21 cellular contexts compared by ENCODE assay signal in the genomic region with DNA sequence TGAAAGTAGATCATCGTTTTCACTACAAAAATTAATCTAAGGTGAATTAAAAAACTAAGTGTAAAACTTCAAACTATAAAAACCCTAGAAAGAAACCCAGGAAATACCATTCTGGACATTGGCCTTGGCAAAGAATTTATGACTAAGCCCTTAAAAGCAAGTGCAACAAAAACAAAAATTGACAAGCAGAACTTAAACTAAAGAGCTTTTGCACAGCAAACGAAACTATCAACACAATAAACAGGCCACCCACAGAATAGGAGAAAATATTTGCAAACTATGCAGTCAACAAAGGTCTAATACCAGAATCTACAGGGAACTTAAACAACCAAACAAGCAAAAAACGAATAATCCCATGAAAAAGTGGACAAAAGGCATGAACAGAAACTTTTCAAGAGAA.
DNase-seq lines count a peak whose midpoint lies in the region; ATAC-seq, FAIRE-seq and TF ChIP-seq lines count a peak whose summit lies in the region.
"Had no signal": no experiment of that assay in that cellular context is flagged by ENCODE, and none has a peak within 500 bp of the region (broad histone marks: within the 10 kb centered on the region; RNA-seq: fewer than 3 reads in every experiment).

No MANE protein-coding gene starts in this region.

- DNase-seq in GM23248 (peak; percentile 26), astrocyte (ENCODE audit: low read depth) (peak; percentile 12), fibroblast of gingiva (ENCODE audit: low read depth) (peak; percentile 9), renal cortical epithelial cell (ENCODE audit: low read depth) (peak; percentile 75), G401 (ENCODE audit: low spot score) (no peak), colonic mucosa (no peak), Karpas-422 (no peak), WTC11 (ENCODE audit: low spot score) (no peak)
- DNase-seq: Calu3; CD4-positive, alpha-beta memory T cell; GDM1; NCI-H187; NCI-H345; NCI-H526; Right ventricle myocardium superior had no signal

- WGBS in GM23248 (ENCODE audit: low coverage in 1 of 2, low lambda C conversion rate in 2 of 2, missing lambda C conversion rate in 2 of 2), 2 experiments = 64 to 73% methylated on average over 3 of the region's 3 CpGs

- H3K4me1 Mint-ChIP-seq in astrocyte (ENCODE audit: low read depth, unreplicated experiment) = peaks cover 9% of the 10 kb centered on the region
- H3K4me1 Mint-ChIP-seq in WTC11 = 0 out of 2 replicates have a peak, but pooled peaks cover 4% of the 10 kb centered on the region

- intact Hi-C loops in colonic mucosa (cut with DNase I) = no loop called here

- H3K79me2 ChIP-seq in GM23248 (ENCODE audit: insufficient read depth) = no peaks in the 10 kb centered on the region
- no peaks in the 10 kb centered on the region for H3K79me2 ChIP-seq in astrocyte (ENCODE audit: insufficient read depth, low read length)
- H3K79me2 ChIP-seq in Karpas-422 (ENCODE audit: low read length) = no peaks in the 10 kb centered on the region

- no peaks in the 10 kb centered on the region for H3K9me2 ChIP-seq in GM23248 (ENCODE audit: insufficient read depth)
- no peaks in the 10 kb centered on the region for H3K9me2 ChIP-seq in Karpas-422 (replicated peaks; ENCODE audit: insufficient read depth, low read length)

- H3K27ac Mint-ChIP-seq in astrocyte (ENCODE audit: unreplicated experiment) = no peak overlapping the region
- no peak overlapping the region for H3K27ac Mint-ChIP-seq in WTC11
- H3K27ac Mint-ChIP-seq: CD4-positive, alpha-beta memory T cell; IgD-negative memory B cell had no signal

- H3K9ac ChIP-seq in GM23248 (no peak overlapping the region), astrocyte (ENCODE audit: low read length) (no peak overlapping the region), colonic mucosa (ENCODE audit: low read depth in 2 of 2, low read length in 2 of 2) (no peak overlapping the region), Karpas-422 (ENCODE audit: low read length) (no peak overlapping the region)

- no peak for TF ChIP-seq CTCF in astrocyte (IDR thresholded peaks at IDR 0.05; ENCODE audit: insufficient read depth, low read depth, low read length)
- no peak for TF ChIP-seq CTCF in colonic mucosa (IDR thresholded peaks at IDR 0.05)
- TF ChIP-seq CTCF in WTC11 (IDR thresholded peaks at IDR 0.05) = no peak

- H3K4me2 ChIP-seq in GM23248 (ENCODE audit: unreplicated experiment) (no peak overlapping the region), astrocyte (ENCODE audit: low read length) (peak overlapping the region; percentile 56), Karpas-422 (ENCODE audit: low read depth, low read length, poor library complexity, severe bottlenecking) (no peak overlapping the region)

- CTCF ChIA-PET in WTC11 (lab: Charles Lee) = no interaction called here

- H3K4me3 Mint-ChIP-seq in astrocyte (ENCODE audit: unreplicated experiment) = no peak overlapping the region
- H3K4me3 Mint-ChIP-seq in WTC11 = no peak overlapping the region
- H3K4me3 Mint-ChIP-seq: CD4-positive, alpha-beta memory T cell; IgD-negative memory B cell had no signal

- no peak for FAIRE-seq in astrocyte (lab: Jason Lieb, UNC)
- FAIRE-seq: GM12878, GM18507, H1, HTR-8/SVneo, RCC 7860 had no signal

- H2AFZ ChIP-seq in GM23248 (no peak overlapping the region), astrocyte (ENCODE audit: low read depth, low read length) (no peak overlapping the region), Karpas-422 (ENCODE audit: low read length) (no peak overlapping the region)

- H3K27ac ChIP-seq in GM23248 = no peak overlapping the region
- no peak overlapping the region for H3K27ac ChIP-seq in astrocyte (ENCODE audit: low read depth, low read length)
- H3K27ac ChIP-seq in colonic mucosa = no peak overlapping the region
- H3K27ac ChIP-seq in Karpas-422 (ENCODE audit: low read length) = no peak overlapping the region

- no peaks in the 10 kb centered on the region for H3F3A ChIP-seq in GM23248 (ENCODE audit: insufficient read depth)

- H3K4me1 ChIP-seq in GM23248 (ENCODE audit: insufficient read depth) (peaks cover 4% of the 10 kb centered on the region), astrocyte (ENCODE audit: insufficient read depth, low read length) (no peaks in the 10 kb centered on the region), colonic mucosa (no peaks in the 10 kb centered on the region), Karpas-422 (ENCODE audit: low read length) (peaks cover 69% of the 10 kb centered on the region)

- POLR2A ChIA-PET in WTC11 (lab: Charles Lee) = no interaction called here

- H3K27me3 ChIP-seq in GM23248 (replicated peaks; ENCODE audit: insufficient read depth) = no peaks in the 10 kb centered on the region
- no peaks in the 10 kb centered on the region for H3K27me3 ChIP-seq in astrocyte (ENCODE audit: insufficient read depth, low read length)
- H3K27me3 ChIP-seq in colonic mucosa = no peaks in the 10 kb centered on the region
- no peaks in the 10 kb centered on the region for H3K27me3 ChIP-seq in Karpas-422 (ENCODE audit: low read length)

- in situ Hi-C loops in GM23248 (cut with MboI) = no loop called here
- in situ Hi-C loops in G401 (cut with HindIII; ENCODE audit: low sequenced_read_pairs) = no loop called here

- no peaks in the 10 kb centered on the region for H3K9me3 ChIP-seq in GM23248 (ENCODE audit: low read depth)
- no peaks in the 10 kb centered on the region for H3K9me3 ChIP-seq in astrocyte (ENCODE audit: insufficient read depth, low read depth, low read length)
- H3K9me3 ChIP-seq in colonic mucosa = no peaks in the 10 kb centered on the region
- no peaks in the 10 kb centered on the region for H3K9me3 ChIP-seq in Karpas-422 (ENCODE audit: low read length)

- H3K36me3 Mint-ChIP-seq in astrocyte (ENCODE audit: low read depth, unreplicated experiment) = no peaks in the 10 kb centered on the region
- H3K36me3 Mint-ChIP-seq in WTC11 = no peaks in the 10 kb centered on the region

- H4K20me1 ChIP-seq in GM23248 (ENCODE audit: insufficient read depth) (no peaks in the 10 kb centered on the region), astrocyte (ENCODE audit: insufficient read depth, low read length) (no peaks in the 10 kb centered on the region), Karpas-422 (ENCODE audit: insufficient read depth, low read depth, low read length) (no peaks in the 10 kb centered on the region)

- H3K27me3 Mint-ChIP-seq in astrocyte (ENCODE audit: low read depth, unreplicated experiment) (no peaks in the 10 kb centered on the region), WTC11 (ENCODE audit: low read depth) (no peaks in the 10 kb centered on the region)
- H3K27me3 Mint-ChIP-seq: CD4-positive, alpha-beta memory T cell; IgD-negative memory B cell had no signal

- H3K36me3 ChIP-seq in GM23248 (ENCODE audit: low read depth) (no peaks in the 10 kb centered on the region), astrocyte (ENCODE audit: insufficient read depth, low read length) (no peaks in the 10 kb centered on the region), colonic mucosa (no peaks in the 10 kb centered on the region), Karpas-422 (ENCODE audit: insufficient read depth, low read length) (no peaks in the 10 kb centered on the region)

- peaks cover 2% of the 10 kb centered on the region for H3K9me3 Mint-ChIP-seq in astrocyte (ENCODE audit: unreplicated experiment)
- no peaks in the 10 kb centered on the region for H3K9me3 Mint-ChIP-seq in WTC11

- no peak for ATAC-seq in WTC11
- ATAC-seq: GM12878 had no signal

- H3K4me3 ChIP-seq in GM23248 = no peak overlapping the region
- no peak overlapping the region for H3K4me3 ChIP-seq in astrocyte (ENCODE audit: insufficient read depth, low read depth, low read length)
- no peak overlapping the region for H3K4me3 ChIP-seq in colonic mucosa
- H3K4me3 ChIP-seq in Karpas-422 (ENCODE audit: low read length) = no peak overlapping the region
- H3K4me3 ChIP-seq: GM12878 had no signal

TF ChIP-seq in WTC11, 78 proteins besides CTCF, POLR2A, EP300 and RAD21:
- TF ChIP-seq, protein P1, sequence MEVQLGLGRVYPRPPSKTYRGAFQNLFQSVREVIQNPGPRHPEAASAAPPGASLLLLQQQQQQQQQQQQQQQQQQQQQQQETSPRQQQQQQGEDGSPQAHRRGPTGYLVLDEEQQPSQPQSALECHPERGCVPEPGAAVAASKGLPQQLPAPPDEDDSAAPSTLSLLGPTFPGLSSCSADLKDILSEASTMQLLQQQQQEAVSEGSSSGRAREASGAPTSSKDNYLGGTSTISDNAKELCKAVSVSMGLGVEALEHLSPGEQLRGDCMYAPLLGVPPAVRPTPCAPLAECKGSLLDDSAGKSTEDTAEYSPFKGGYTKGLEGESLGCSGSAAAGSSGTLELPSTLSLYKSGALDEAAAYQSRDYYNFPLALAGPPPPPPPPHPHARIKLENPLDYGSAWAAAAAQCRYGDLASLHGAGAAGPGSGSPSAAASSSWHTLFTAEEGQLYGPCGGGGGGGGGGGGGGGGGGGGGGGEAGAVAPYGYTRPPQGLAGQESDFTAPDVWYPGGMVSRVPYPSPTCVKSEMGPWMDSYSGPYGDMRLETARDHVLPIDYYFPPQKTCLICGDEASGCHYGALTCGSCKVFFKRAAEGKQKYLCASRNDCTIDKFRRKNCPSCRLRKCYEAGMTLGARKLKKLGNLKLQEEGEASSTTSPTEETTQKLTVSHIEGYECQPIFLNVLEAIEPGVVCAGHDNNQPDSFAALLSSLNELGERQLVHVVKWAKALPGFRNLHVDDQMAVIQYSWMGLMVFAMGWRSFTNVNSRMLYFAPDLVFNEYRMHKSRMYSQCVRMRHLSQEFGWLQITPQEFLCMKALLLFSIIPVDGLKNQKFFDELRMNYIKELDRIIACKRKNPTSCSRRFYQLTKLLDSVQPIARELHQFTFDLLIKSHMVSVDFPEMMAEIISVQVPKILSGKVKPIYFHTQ (CRISPR knock-in tag; IDR thresholded peaks at IDR 0.05) = no peak
- TF ChIP-seq KAT7 (CRISPR knock-in tag; IDR thresholded peaks at IDR 0.05; ENCODE audit: borderline replicate concordance) (no peak), GTF2I (CRISPR knock-in tag; conservative IDR thresholded peaks at IDR 0.05) (no peak), PRRX2 (CRISPR knock-in tag; IDR thresholded peaks at IDR 0.05) (no peak), SMAD4 (CRISPR knock-in tag; IDR thresholded peaks at IDR 0.05) (no peak)

Comparison
In these comparisons a context has a peak if more than half of its experiments do, and no peak if none do; other contexts are left out.
1. DNase-seq: peak in GM23248 (single experiment), astrocyte (single experiment), fibroblast of gingiva (single experiment) and renal cortical epithelial cell (single experiment); none in G401 (single experiment), colonic mucosa (single experiment), Karpas-422 (single experiment) and WTC11 (single experiment).